Comparison of ENCODE assay signal across 2 cellular contexts in genomic region chr4:41160010-41160789, GRCh38.
A peak's percentile ranks its signal among the peaks of the same experiment; 100 is the strongest.
TF ChIP-seq lines count a peak whose summit lies in the region.

No MANE protein-coding gene starts in this region.

TF ChIP-seq in IMR-90, 13 proteins besides CTCF, POLR2A, EP300 and RAD21:
- TF ChIP-seq SMC3 (IDR thresholded peaks at IDR 0.05; ENCODE audit: low read depth, low read length): no peak
- TF ChIP-seq RCOR1 (IDR thresholded peaks at IDR 0.05; ENCODE audit: insufficient replicate concordance, low read length): peak; percentile 7
- no peak for TF ChIP-seq MAZ (IDR thresholded peaks at IDR 0.05; ENCODE audit: borderline replicate concordance, low read depth, low read length)
- 0 out of 2 replicates have a peak, but pooled peaks have one; percentile 7 for TF ChIP-seq BHLHE40 (IDR thresholded peaks at IDR 0.05; ENCODE audit: low read depth, low read length)

TF ChIP-seq in HepG2, 621 proteins besides CTCF, POLR2A, EP300 and RAD21:
- TF ChIP-seq FOSL2 (CRISPR knock-in tag; IDR thresholded peaks at IDR 0.05) (peak; percentile 61), LRRFIP1 (CRISPR knock-in tag; conservative IDR thresholded peaks at IDR 0.05) (no peak), JARID2 (CRISPR knock-in tag; IDR thresholded peaks at IDR 0.05; ENCODE audit: insufficient replicate concordance) (no peak)
